In genomic region chr20:58553841-58554240, GRCh38 we compare ENCODE assay signal across 14 cellular contexts. TPM values are rescaled to one million over a fixed set of nuclear protein-coding genes. Genes with fewer than 3 reads are reported as not detected.
A peak's percentile ranks its signal among the peaks of the same experiment; 100 is the strongest.
DNase-seq lines count a peak whose midpoint lies in the region; TF ChIP-seq lines count a peak whose summit lies in the region.
"Had no signal": no experiment of that assay in that cellular context is flagged by ENCODE, and none has a peak within 500 bp of the region (broad histone marks: within the 10 kb centered on the region; RNA-seq: fewer than 3 reads in every experiment).

No MANE protein-coding gene starts in this region.

- no peak overlapping the region for H3K4me3 ChIP-seq in retinal pigment epithelial cell (ENCODE audit: low read length)
- H3K4me3 ChIP-seq: esophagus squamous epithelium, pancreas, upper lobe of left lung had no signal

- TF ChIP-seq CTCF in retinal pigment epithelial cell (conservative IDR thresholded peaks at IDR 0.05; ENCODE audit: low read depth, low read length): no peak

- DNase-seq in EH (ENCODE audit: low read depth): peak; percentile 66
- DNase-seq in RPMI7951 (ENCODE audit: low read depth): peak; percentile 83
- peak; percentile 47 for DNase-seq in fibroblast of the conjunctiva (ENCODE audit: low read depth)
- DNase-seq in retinal pigment epithelial cell (ENCODE audit: low read depth): peak; percentile 72
- no peak for DNase-seq in activated effector memory CD4-positive, alpha-beta T cell treated with anti-CD3 and anti-CD28 coated beads, Interleukin-2, amount 50 U/mL, for 16 hours
- no peak for DNase-seq in kidney glomerular epithelial cell (lab: John Stamatoyannopoulos, UW)
- no peak for DNase-seq in NCI-H345 (lab: John Stamatoyannopoulos, UW)
- no peak for DNase-seq in activated effector memory CD4-positive, alpha-beta T cell treated with Interleukin-2 at 50 U/mL for 16 hours
- DNase-seq: activated naive CD8-positive, alpha-beta T cell treated with anti-CD3 and anti-CD28 coated beads, Interleukin-2, amount 50 U/mL, for 24 hours; EL; esophagus squamous epithelium; pancreas; stimulated activated CD4-positive, alpha-beta T cell treated with anti-CD3 and anti-CD28 coated beads, Interleukin-2, amount 100 ng/mL, for 24 hours; upper lobe of left lung had no signal

RNA-seq across cellular contexts. Expression of gene APCDD1L, which starts 38.6 kb away (rescaled TPM):
- 122 and 149 TPM in 2 replicates for total RNA-seq in RPMI7951 (2014; rRNA removed; shearing (Covaris generic))

Comparison
In these comparisons a context has a peak if more than half of its experiments do, and no peak if none do; other contexts are left out.
1. DNase-seq: peak in EH (single experiment), RPMI7951 (single experiment), fibroblast of the conjunctiva (single experiment) and retinal pigment epithelial cell (single experiment); none in activated effector memory CD4-positive, alpha-beta T cell treated with anti-CD3 and anti-CD28 coated beads, Interleukin-2, amount 50 U/mL, for 16 hours (single experiment), kidney glomerular epithelial cell (single experiment), NCI-H345 (single experiment) and activated effector memory CD4-positive, alpha-beta T cell treated with Interleukin-2 at 50 U/mL for 16 hours (single experiment).